In genomic region chr6:30219244-30219643, GRCh38 we compare ENCODE assay signal across 8 cellular contexts. TPM values are rescaled to one million over a fixed set of nuclear protein-coding genes. Genes with fewer than 3 reads are reported as not detected.
DNase-seq lines count a peak whose midpoint lies in the region; ATAC-seq, FAIRE-seq and TF ChIP-seq lines count a peak whose summit lies in the region.

No MANE protein-coding gene starts in this region.

- peaks cover 0 to 10% (median 4%) of the 10 kb centered on the region in 3 donors for H3K27me3 Mint-ChIP-seq in CD14-positive monocyte (ENCODE audit: low read depth in 3 of 3)
- peaks cover 0 to 6% (median 0%) of the 10 kb centered on the region in 3 donors for H3K27me3 Mint-ChIP-seq in naive B cell

- no peak overlapping the region for H3K4me3 ChIP-seq in endothelial cell of umbilical vein (replicated peaks in 1 of 3; ENCODE audit: insufficient read depth in 1 of 3, low read depth in 1 of 3, low read length in 3 of 3)

- no peak for TF ChIP-seq POLR2A in endothelial cell of umbilical vein (IDR thresholded peaks at IDR 0.05; ENCODE audit: low read depth, low read length)

- CTCF ChIA-PET in HEK293T (lab: Yijun Ruan, JAX), result interaction anchor here (0.5 to 1.7 kb wide), 11 partner anchors 9 to 235 kb away, joined by 3 to 7 read pairs (median 4); no protein-coding TSS in a partner anchor
- CTCF ChIA-PET in endothelial cell of umbilical vein (lab: Charles Lee), result interaction anchor here (0.6 to 2.8 kb wide), 25 partner anchors 9 to 234 kb away, joined by 3 to 37 read pairs (median 5); partner anchors contain the start of gene TRIM39

- H3K9ac ChIP-seq in endothelial cell of umbilical vein (replicated peaks; ENCODE audit: extremely low read depth, insufficient read depth, low read length), result no peak overlapping the region

- no peaks in the 10 kb centered on the region for H3K36me3 ChIP-seq in endothelial cell of umbilical vein (ENCODE audit: control insufficient read depth in 2 of 2, extremely low read depth in 1 of 2, insufficient read depth in 2 of 2, low read length in 2 of 2)

- DNase-seq in CD14-positive monocyte (ENCODE audit: low spot score) (no peak), HEK293T (ENCODE audit: extremely low spot score) (peak; percentile 58), NCI-H524 (lab: John Stamatoyannopoulos, UW) (peak; percentile 37 to 68), endothelial cell of umbilical vein (ENCODE audit: low read depth, low spot score) (peak; percentile 67), naive B cell (peak; percentile 34), GOT3 (lab: John Stamatoyannopoulos, UW) (no peak)
- DNase-seq in activated CD4-positive, alpha-beta T cell treated with anti-CD3 and anti-CD28 coated beads, Interleukin-2, amount 50 U/mL, for 48 hours, result peak; percentile 49 to 68

- peaks cover 13% of the 10 kb centered on the region for H3K4me1 Mint-ChIP-seq in CD14-positive monocyte
- peaks cover 23 to 25% (median 24%) of the 10 kb centered on the region in 3 donors for H3K4me1 Mint-ChIP-seq in naive B cell

- peaks cover 3% of the 10 kb centered on the region for H3K4me1 ChIP-seq in endothelial cell of umbilical vein (ENCODE audit: control insufficient read depth, extremely low read depth, insufficient read depth, low read length)

- H3K4me3 Mint-ChIP-seq in CD14-positive monocyte, result peak overlapping the region in 1 of 2 donors; percentile 15
- H3K4me3 Mint-ChIP-seq in naive B cell, result peak overlapping the region in 3 of 8 donors; percentile 18 to 41 (median 18)

- no peaks in the 10 kb centered on the region for H3K27me3 ChIP-seq in endothelial cell of umbilical vein (ENCODE audit: control insufficient read depth in 2 of 2, insufficient read depth in 2 of 2, low read length in 2 of 2)

- no TSS peak for BruUV-seq in endothelial cell of umbilical vein (replicated peaks; lab: Mats Ljungman, UMichigan)

- H2AFZ ChIP-seq in endothelial cell of umbilical vein (ENCODE audit: low read depth, low read length), result no peak overlapping the region

- dilution Hi-C loops in endothelial cell of umbilical vein (cut with MboI; ENCODE audit: extremely low pct_ligation_motif_present, low sequenced_read_pairs), result no loop called here

- POLR2A ChIA-PET in HEK293T (lab: Yijun Ruan, JAX), result interaction anchor here (1.0 to 3.2 kb wide), 3 partner anchors 8 to 107 kb away, joined by 3 to 15 read pairs (median 4); no protein-coding TSS in a partner anchor
- POLR2A ChIA-PET in endothelial cell of umbilical vein (lab: Charles Lee), result interaction anchor here (0.6 kb wide), 1 partner anchor 53 kb away, joined by 4 read pairs; no protein-coding TSS in a partner anchor

- H3K9me1 ChIP-seq in endothelial cell of umbilical vein (replicated peaks; ENCODE audit: control insufficient read depth, extremely low read depth, insufficient read depth, low read length), result no peaks in the 10 kb centered on the region

- no peaks in the 10 kb centered on the region for H4K20me1 ChIP-seq in endothelial cell of umbilical vein (replicated peaks; ENCODE audit: control insufficient read depth, extremely low read depth, insufficient read depth, low read length)

- H3K4me2 ChIP-seq in endothelial cell of umbilical vein (ENCODE audit: insufficient read depth, low read length), result no peak overlapping the region

- H3K27ac Mint-ChIP-seq in CD14-positive monocyte (no peak overlapping the region), naive B cell (peak overlapping the region in 1 of 6 donors; percentile 10)

- FAIRE-seq in endothelial cell of umbilical vein (lab: Jason Lieb, UNC), result peak; percentile 71

- no peak overlapping the region for H3K27ac ChIP-seq in endothelial cell of umbilical vein (ENCODE audit: insufficient read depth, low read depth, low read length)

- H3K9me3 ChIP-seq in endothelial cell of umbilical vein (replicated peaks; ENCODE audit: control insufficient read depth, insufficient read depth, low read length), result no peaks in the 10 kb centered on the region

- H3K36me3 Mint-ChIP-seq in CD14-positive monocyte (no peaks in the 10 kb centered on the region), naive B cell (peaks cover 0 to 17% of the 10 kb centered on the region in 2 donors)

- TF ChIP-seq CTCF in CD14-positive monocyte (IDR thresholded peaks at IDR 0.05) (peak; percentile 77), endothelial cell of umbilical vein (IDR thresholded peaks at IDR 0.05; ENCODE audit: extremely low read depth in 1 of 2, insufficient read depth in 1 of 2, low read depth in 1 of 2, low read length in 2 of 2) (peak; percentile 77 to 82)

- ATAC-seq in naive B cell (ENCODE audit: low read depth in 2 of 2) (peak; percentile 61 to 63), HG03045 (IDR thresholded peaks at IDR 0.05; ENCODE audit: unreplicated experiment) (no peak)

- intact Hi-C loops in CD14-positive monocyte (cut with micrococcal nuclease), result loop anchor here in 1 of 2 donors (10.0 kb wide), 1 partner anchor 176 kb away; no protein-coding TSS in a partner anchor
- intact Hi-C loops in endothelial cell of umbilical vein (cut with micrococcal nuclease), result loop anchor here (1.0 to 2.0 kb wide), 2 partner anchors 130 to 178 kb away; no protein-coding TSS in a partner anchor

- H3K79me2 ChIP-seq in endothelial cell of umbilical vein (ENCODE audit: control insufficient read depth, insufficient read depth, low read length), result no peaks in the 10 kb centered on the region

- peaks cover 8 to 21% (median 17%) of the 10 kb centered on the region in 7 donors for H3K9me3 Mint-ChIP-seq in CD14-positive monocyte
- peaks cover 5 to 20% (median 16%) of the 10 kb centered on the region in 7 donors for H3K9me3 Mint-ChIP-seq in naive B cell

TF ChIP-seq in HEK293T, 16 proteins besides CTCF, POLR2A, EP300 and RAD21:
- TF ChIP-seq NFRKB (IDR thresholded peaks at IDR 0.05), result no peak
- TF ChIP-seq LEF1 (IDR thresholded peaks at IDR 0.05; ENCODE audit: borderline replicate concordance), result no peak
- TF ChIP-seq BHLHE40 (IDR thresholded peaks at IDR 0.05; ENCODE audit: borderline replicate concordance), result no peak
- no peak for TF ChIP-seq HDGF (IDR thresholded peaks at IDR 0.05; ENCODE audit: borderline replicate concordance)
- no peak for TF ChIP-seq SUZ12 (IDR thresholded peaks at IDR 0.05)
- no peak for TF ChIP-seq ZNF384 (IDR thresholded peaks at IDR 0.05)
- TF ChIP-seq ELF4 (IDR thresholded peaks at IDR 0.05), result no peak
- TF ChIP-seq FOXM1 (IDR thresholded peaks at IDR 0.05; ENCODE audit: borderline replicate concordance), result no peak
- no peak for TF ChIP-seq FOXK2 (IDR thresholded peaks at IDR 0.05)
- TF ChIP-seq TARDBP (IDR thresholded peaks at IDR 0.05), result no peak
- no peak for TF ChIP-seq ARNT (IDR thresholded peaks at IDR 0.05)
- TF ChIP-seq SP1 (IDR thresholded peaks at IDR 0.05), result no peak
- no peak for TF ChIP-seq L3MBTL2 (conservative IDR thresholded peaks at IDR 0.05)

TF ChIP-seq in endothelial cell of umbilical vein, 7 proteins besides CTCF, POLR2A, EP300 and RAD21:
- TF ChIP-seq POLR2AphosphoS5 (IDR thresholded peaks at IDR 0.05; ENCODE audit: insufficient read depth, low read depth, low read length), result no peak
- no peak for TF ChIP-seq FOS (IDR thresholded peaks at IDR 0.05; ENCODE audit: borderline replicate concordance, insufficient read depth, low read length)
- TF ChIP-seq, protein P1, sequence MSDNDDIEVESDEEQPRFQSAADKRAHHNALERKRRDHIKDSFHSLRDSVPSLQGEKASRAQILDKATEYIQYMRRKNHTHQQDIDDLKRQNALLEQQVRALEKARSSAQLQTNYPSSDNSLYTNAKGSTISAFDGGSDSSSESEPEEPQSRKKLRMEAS (IDR thresholded peaks at IDR 0.05; ENCODE audit: insufficient read depth, insufficient read length), result no peak
- no peak for TF ChIP-seq GATA2 (IDR thresholded peaks at IDR 0.05; ENCODE audit: insufficient read depth, insufficient read length, low read depth, low read length)

RNA-seq across cellular contexts. Expression of gene TRIM26, which starts 6.0 kb away (rescaled TPM):
- polyA plus RNA-seq in CD14-positive monocyte (10 to 100 TPM; 16.4 to 26.0 TPM), endothelial cell of umbilical vein (30.4 and 30.9 TPM in 2 replicates), naive B cell (ENCODE audit: low read depth in 6 of 6) (10 to 100 TPM; 20.4 to 70.0 (median 48.2) TPM)
- total RNA-seq in endothelial cell of umbilical vein, result 34.5 and 35.0 TPM in 2 replicates
- polyA plus RNA-seq in endothelial cell of umbilical vein (2011; cell fraction: cytosol; rRNA removed), result 30.8 and 32.8 TPM in 2 replicates
- 39.2 and 48.7 TPM in 2 replicates for polyA plus RNA-seq in endothelial cell of umbilical vein (2011; cell fraction: nucleus; rRNA removed)
- 24.7 and 32.2 TPM in 2 replicates for polyA plus RNA-seq in endothelial cell of umbilical vein (2012)
- 34.4 and 39.9 TPM in 2 replicates for polyA minus RNA-seq in endothelial cell of umbilical vein
- 12.8 TPM for polyA minus RNA-seq in endothelial cell of umbilical vein (2011; cell fraction: cytosol; rRNA and poly(A)+ RNA removed)
- 18.9 and 26.5 TPM in 2 replicates for polyA minus RNA-seq in endothelial cell of umbilical vein (2011; cell fraction: nucleus; rRNA and poly(A)+ RNA removed)

RNA-seq across cellular contexts. Expression of gene TRIM15, which starts 55.9 kb away (rescaled TPM):
- polyA plus RNA-seq in CD14-positive monocyte (not detected), endothelial cell of umbilical vein (not detected in 2 replicates), naive B cell (ENCODE audit: low read depth in 6 of 6) (not detected)
- not detected in 2 replicates for total RNA-seq in endothelial cell of umbilical vein
- polyA plus RNA-seq in endothelial cell of umbilical vein (2011; cell fraction: cytosol; rRNA removed), result not detected in 2 replicates
- not detected in 2 replicates for polyA plus RNA-seq in endothelial cell of umbilical vein (2011; cell fraction: nucleus; rRNA removed)
- not detected in 2 replicates for polyA plus RNA-seq in endothelial cell of umbilical vein (2012)
- polyA minus RNA-seq in endothelial cell of umbilical vein, result not detected in 2 replicates
- not detected for polyA minus RNA-seq in endothelial cell of umbilical vein (2011; cell fraction: cytosol; rRNA and poly(A)+ RNA removed)
- not detected in 2 replicates for polyA minus RNA-seq in endothelial cell of umbilical vein (2011; cell fraction: nucleus; rRNA and poly(A)+ RNA removed)

RNA-seq across cellular contexts. Expression of gene TRIM10, which starts 58.2 kb away (rescaled TPM):
- not detected for polyA plus RNA-seq in CD14-positive monocyte
- not detected in 2 replicates for total RNA-seq in endothelial cell of umbilical vein
- not detected in 2 replicates for polyA plus RNA-seq in endothelial cell of umbilical vein
- not detected in 2 replicates for polyA plus RNA-seq in endothelial cell of umbilical vein (2011; cell fraction: cytosol; rRNA removed)
- not detected in 2 replicates for polyA plus RNA-seq in endothelial cell of umbilical vein (2011; cell fraction: nucleus; rRNA removed)
- polyA plus RNA-seq in endothelial cell of umbilical vein (2012), result not detected in 2 replicates
- not detected in 2 replicates for polyA minus RNA-seq in endothelial cell of umbilical vein
- not detected for polyA minus RNA-seq in endothelial cell of umbilical vein (2011; cell fraction: cytosol; rRNA and poly(A)+ RNA removed)
- not detected in 2 replicates for polyA minus RNA-seq in endothelial cell of umbilical vein (2011; cell fraction: nucleus; rRNA and poly(A)+ RNA removed)
- polyA plus RNA-seq in naive B cell (ENCODE audit: low read depth in 6 of 6), result under 1 TPM in 1 of 6 donors, not detected in 5; 0.18 TPM

Comparison
In these comparisons a context has a peak if more than half of its experiments do, and no peak if none do; other contexts are left out.
1. DNase-seq: peak in HEK293T (single experiment), NCI-H524 (2 of 2), activated CD4-positive, alpha-beta T cell treated with anti-CD3 and anti-CD28 coated beads, Interleukin-2, amount 50 U/mL, for 48 hours (2 of 2), endothelial cell of umbilical vein (single experiment) and naive B cell (single experiment); none in CD14-positive monocyte (single experiment) and GOT3 (single experiment).